Comparison of ENCODE assay signal across 8 cellular contexts in the genomic region with DNA sequence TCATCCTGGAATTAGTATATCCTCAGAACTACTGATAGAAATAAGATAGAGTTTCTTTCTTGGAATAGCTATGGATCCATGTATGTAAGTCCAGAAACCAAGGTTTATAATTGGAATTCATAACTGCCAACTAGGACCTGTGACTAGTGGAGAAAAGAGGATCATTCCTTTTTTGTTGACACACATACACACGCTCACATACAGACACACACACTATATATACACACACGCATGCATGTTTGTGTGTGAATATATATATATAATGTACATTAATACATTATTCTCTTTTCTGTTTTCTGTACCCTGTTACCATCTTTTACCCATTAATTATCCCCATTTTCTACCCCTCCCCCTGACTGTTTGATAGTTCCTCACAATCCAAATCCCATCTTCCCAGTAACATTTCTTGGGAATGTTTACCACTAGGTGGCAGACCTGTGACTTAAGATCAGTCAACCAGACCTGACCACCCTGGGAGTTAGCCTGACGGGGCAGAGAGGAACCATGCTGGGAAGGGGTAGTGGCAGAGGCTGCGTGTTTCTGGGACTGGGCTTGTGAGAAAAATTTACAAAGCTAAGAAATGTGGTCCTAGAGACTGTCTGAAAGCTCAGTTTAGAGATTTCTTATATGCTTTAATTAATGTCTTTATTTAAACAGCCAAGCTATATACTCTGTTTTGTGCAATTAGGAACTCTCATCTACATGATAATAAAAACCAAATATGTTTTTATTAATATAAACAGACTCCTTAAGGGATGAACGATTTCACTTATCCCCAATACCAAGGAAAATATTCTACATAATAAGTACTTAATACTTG.
DNase-seq lines count a peak whose midpoint lies in the region; ATAC-seq and TF ChIP-seq lines count a peak whose summit lies in the region.

No MANE protein-coding gene starts in this region.

- CTCF ChIA-PET in Panc1 (lab: Charles Lee): interaction anchor here (0.6 to 0.9 kb wide), 2 partner anchors 176 to 1575 kb away, joined by 3 read pairs; no protein-coding TSS in a partner anchor

- H3K9me3 ChIP-seq in Panc1 (ENCODE audit: control insufficient read depth, insufficient read depth, low read depth, low read length) (no peaks in the 10 kb centered on the region), esophagus muscularis mucosa (no peaks in the 10 kb centered on the region)

- H3K27me3 ChIP-seq in Panc1 (ENCODE audit: control insufficient read depth, insufficient read depth, low read length): no peaks in the 10 kb centered on the region
- no peaks in the 10 kb centered on the region for H3K27me3 ChIP-seq in esophagus muscularis mucosa

- POLR2A ChIA-PET in Panc1 (lab: Charles Lee): no interaction called here

- ATAC-seq in GM18511 (IDR thresholded peaks at IDR 0.05; ENCODE audit: unreplicated experiment): peak; percentile 79
- ATAC-seq in Panc1: peak; percentile 88
- ATAC-seq in GM18519 (IDR thresholded peaks at IDR 0.05; ENCODE audit: low FRiP score, unreplicated experiment): no peak

- TF ChIP-seq CTCF in Panc1 (IDR thresholded peaks at IDR 0.05) (peak; percentile 73), esophagus muscularis mucosa (IDR thresholded peaks at IDR 0.05) (peak; percentile 18 to 43 (median 27)), neural crest cell (conservative IDR thresholded peaks at IDR 0.05) (peak; percentile 78)

- H3K36me3 ChIP-seq in Panc1 (ENCODE audit: control insufficient read depth, insufficient read depth, low read length) (no peaks in the 10 kb centered on the region), esophagus muscularis mucosa (no peaks in the 10 kb centered on the region)

- H3K27me3 Mint-ChIP-seq in neural crest cell (ENCODE audit: low read depth): no peaks in the 10 kb centered on the region

- H3K27ac Mint-ChIP-seq in neural crest cell (ENCODE audit: unreplicated experiment): no peak overlapping the region

- H3K4me3 Mint-ChIP-seq in neural crest cell: no peak overlapping the region

- H3K27ac ChIP-seq in Panc1 (ENCODE audit: low read length): no peak overlapping the region
- H3K27ac ChIP-seq in esophagus muscularis mucosa (replicated peaks in 1 of 4): no peak overlapping the region

- intact Hi-C loops in Panc1 (cut with micrococcal nuclease; ENCODE audit: unreplicated experiment) (loop anchor here (1.0 kb wide), 1 partner anchor 176 kb away; no protein-coding TSS in a partner anchor), esophagus muscularis mucosa (cut with DNase I) (no loop called here)

- H3K36me3 Mint-ChIP-seq in neural crest cell (ENCODE audit: low read depth): no peaks in the 10 kb centered on the region

- no peaks in the 10 kb centered on the region for H3K9me3 Mint-ChIP-seq in neural crest cell

- WGBS in esophagus muscularis mucosa: 34% methylated on average over 5 of the region's 5 CpGs

- no peaks in the 10 kb centered on the region for H3K4me1 Mint-ChIP-seq in neural crest cell

- no peak for TF ChIP-seq POLR2A in esophagus muscularis mucosa (IDR thresholded peaks at IDR 0.05; ENCODE audit: low read depth)

- DNase-seq in AG08396 (ENCODE audit: low spot score): peak; percentile 26
- DNase-seq in HuH-7.5 (ENCODE audit: low spot score): peak; percentile 34
- peak; percentile 12 for DNase-seq in Panc1 (ENCODE audit: low read depth, low spot score)
- DNase-seq in esophagus muscularis mucosa (ENCODE audit: extremely low spot score): no peak
- peak; percentile 40 for DNase-seq in neural crest cell (ENCODE audit: low read depth, low spot score)
- DNase-seq in mesenteric fat pad (ENCODE audit: low spot score): no peak

- no TSS peak for BruUV-seq in Panc1 (replicated peaks; lab: Mats Ljungman, UMichigan)

- no peak for TF ChIP-seq EP300 in esophagus muscularis mucosa (IDR thresholded peaks at IDR 0.05)

- in situ Hi-C loops in Panc1 (cut with HindIII; ENCODE audit: low pct_unique_long_range_greater_than_20kb, low sequenced_read_pairs): no loop called here

- H3K4me3 ChIP-seq in Panc1 (ENCODE audit: low read depth in 2 of 2, low read length in 2 of 2) (no peak overlapping the region), esophagus muscularis mucosa (no peak overlapping the region)

- no peaks in the 10 kb centered on the region for H3K4me1 ChIP-seq in Panc1 (ENCODE audit: control insufficient read depth, insufficient read depth, low read length)
- H3K4me1 ChIP-seq in esophagus muscularis mucosa: no peaks in the 10 kb centered on the region

Comparison
In these comparisons a context has a peak if more than half of its experiments do, and no peak if none do; other contexts are left out.
1. DNase-seq: peak in AG08396 (single experiment), HuH-7.5 (single experiment), Panc1 (single experiment) and neural crest cell (single experiment); none in esophagus muscularis mucosa (single experiment) and mesenteric fat pad (single experiment).
2. CTCF ChIP-seq: peak in every context shown above with its lines; median percentile 78 in neural crest cell; 73 in Panc1; 27 in esophagus muscularis mucosa.